ENCODE assay signal across 8 cellular contexts in the genomic region with DNA sequence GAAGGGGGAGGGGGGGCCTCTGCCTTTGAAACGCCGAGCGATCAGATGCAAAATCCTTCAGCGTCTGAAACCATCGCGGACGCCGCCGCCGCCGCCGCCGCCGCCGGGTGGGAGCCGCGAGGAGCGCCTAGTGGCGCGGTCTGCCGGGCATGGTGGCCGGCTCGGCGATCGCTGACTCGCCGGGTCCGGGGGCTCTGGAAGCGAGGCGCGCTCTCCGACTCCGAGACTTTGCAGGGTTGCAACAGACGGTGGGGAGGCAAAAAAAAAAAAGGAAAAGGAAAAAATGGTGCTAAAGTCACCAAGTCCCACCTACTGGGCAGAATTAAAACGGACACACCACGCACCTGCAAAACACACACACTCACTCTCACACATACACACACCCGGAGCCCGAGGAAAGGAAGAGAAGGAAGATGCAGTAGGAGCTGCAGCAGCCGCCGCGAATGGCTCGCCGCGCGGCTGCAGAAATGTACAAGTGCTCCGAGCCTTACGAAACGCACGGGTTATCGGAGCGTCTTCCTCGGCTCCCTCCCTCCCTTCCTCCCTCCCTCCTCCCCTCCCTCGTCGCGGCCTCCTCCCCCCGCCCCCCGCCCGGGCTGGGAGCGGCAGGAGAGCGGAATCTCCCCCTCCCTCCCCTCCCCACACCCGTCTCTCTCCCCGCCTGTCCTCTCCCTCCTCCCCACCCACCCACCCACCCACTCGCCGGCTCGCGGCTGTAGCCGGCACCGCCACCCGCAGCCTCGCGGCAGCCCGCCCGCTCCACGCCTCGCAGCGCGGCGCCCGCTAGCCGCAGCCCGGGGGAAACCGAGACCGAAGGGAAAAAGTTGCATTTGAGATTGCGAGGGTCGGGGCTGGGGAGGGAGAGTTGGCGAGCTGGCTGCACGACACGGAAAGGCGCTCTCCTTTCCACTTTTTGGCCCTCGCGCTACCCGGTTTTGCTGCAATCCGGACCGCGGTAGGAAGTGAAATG. TPM values are rescaled to one million over a fixed set of nuclear protein-coding genes. Genes with fewer than 3 reads are reported as not detected.
DNase-seq lines count a peak whose midpoint lies in the region; ATAC-seq, FAIRE-seq and TF ChIP-seq lines count a peak whose summit lies in the region.

A gene (minus strand): TSS at position 479 of the 970 bp plus-strand sequence. CDS start 586 bp downstream, outside the sequence.

- H3K27me3 Mint-ChIP-seq in CD14-positive monocyte (ENCODE audit: low read depth in 3 of 3): peaks cover 66 to 81% (median 76%) of the 10 kb centered on the region in 3 donors

- RAD21 ChIA-PET in GM12878 (lab: Charles Lee; ENCODE audit: unreplicated experiment): interaction anchor here (0.9 kb wide), 1 partner anchor 18 kb away, joined by 4 read pairs; no protein-coding TSS in a partner anchor

- SMC1A ChIA-PET in GM12878 (lab: Charles Lee; ENCODE audit: uncharacterized antibody, unreplicated experiment): no interaction called here

- no peak for TF ChIP-seq RAD21 in GM12878 (IDR thresholded peaks at IDR 0.05; ENCODE audit: insufficient read depth, low read depth, low read length)

- H3K4me1 Mint-ChIP-seq in CD14-positive monocyte: peaks cover 12% of the 10 kb centered on the region

- no peaks in the 10 kb centered on the region for H3K9me2 ChIP-seq in Loucy (replicated peaks; ENCODE audit: low read depth, low read length)

- no TSS peak for BruUV-seq in GM12878 (replicated peaks; lab: Mats Ljungman, UMichigan)

- H3K79me2 ChIP-seq in Loucy (ENCODE audit: insufficient read depth, low read length) (no peaks in the 10 kb centered on the region), GM12878 (ENCODE audit: control insufficient read depth, insufficient read depth, low read length) (no peaks in the 10 kb centered on the region)

- CTCF ChIA-PET in GM12878 (lab: Yijun Ruan, JAX): no interaction called here

- POLR2A ChIA-PET in GM12878 (lab: Charles Lee): no interaction called here

- TF ChIP-seq CTCF in CD14-positive monocyte (IDR thresholded peaks at IDR 0.05): no peak
- TF ChIP-seq CTCF in Loucy (conservative IDR thresholded peaks at IDR 0.05; ENCODE audit: low read length): 0 out of 2 replicates have a peak, but pooled peaks have one; percentile 10
- no peak for TF ChIP-seq CTCF in GM12878 (IDR thresholded peaks at IDR 0.05 in 2 of 3, conservative IDR thresholded peaks at IDR 0.05 in 1 of 3; ENCODE audit: control insufficient read depth in 2 of 3, extremely low read depth in 1 of 3, insufficient read depth in 1 of 3, low read depth in 3 of 3, low read length in 3 of 3)
- no peak for TF ChIP-seq CTCF in testis (IDR thresholded peaks at IDR 0.05)

- peak within 1 kb of the TSS; percentile 58 to 89 for H3K4me3 Mint-ChIP-seq in CD14-positive monocyte

- no peak for ATAC-seq in GM12878
- peak; percentile 17 for ATAC-seq in left lobe of liver
- no peak for ATAC-seq in GM21367 (IDR thresholded peaks at IDR 0.05; ENCODE audit: unreplicated experiment)
- ATAC-seq in GM18867 (IDR thresholded peaks at IDR 0.05; ENCODE audit: unreplicated experiment): no peak
- ATAC-seq in GM21786 (IDR thresholded peaks at IDR 0.05; ENCODE audit: unreplicated experiment): no peak

- H3K4me3 ChIP-seq in Loucy (ENCODE audit: low read length, poor library complexity, severe bottlenecking): peak within 1 kb of the TSS; percentile 88
- no peak within 1 kb of the TSS for H3K4me3 ChIP-seq in GM12878
- H3K4me3 ChIP-seq in testis: peak within 1 kb of the TSS; percentile 36 to 49

- H3K27me3 ChIP-seq in Loucy (ENCODE audit: insufficient read depth, low read length, poor library complexity, severe bottlenecking): no peaks in the 10 kb centered on the region
- peaks cover 11 to 17% of the 10 kb centered on the region in 2 experiments for H3K27me3 ChIP-seq in GM12878 (replicated peaks in 1 of 2; ENCODE audit: control insufficient read depth in 2 of 2, insufficient read depth in 2 of 2, low read length in 1 of 2)
- no peaks in the 10 kb centered on the region for H3K27me3 ChIP-seq in testis

- no peaks in the 10 kb centered on the region for H3F3A ChIP-seq in Loucy (ENCODE audit: low read depth)

- in situ Hi-C loops in GM12878 (cut with MboI): no loop called here

- 8% methylated on average over 64 of the region's 95 CpGs for WGBS in GM12878 (ENCODE audit: insufficient coverage, insufficient replicate concordance, low lambda C conversion rate, missing lambda C conversion rate)
- 0 to 1% methylated on average over 52 to 87 of the region's 95 CpGs for WGBS in testis, 2 donors

- intact Hi-C loops in CD14-positive monocyte (cut with micrococcal nuclease): no loop called here
- intact Hi-C loops in GM12878 (cut with micrococcal nuclease; ENCODE audit: unreplicated experiment): no loop called here
- intact Hi-C loops in testis (cut with DNase I; ENCODE audit: low total_unique reads): no loop called here

- peaks cover 0 to 22% (median 11%) of the 10 kb centered on the region in 7 donors for H3K9me3 Mint-ChIP-seq in CD14-positive monocyte

- no peak for TF ChIP-seq EP300 in GM12878 (IDR thresholded peaks at IDR 0.05; ENCODE audit: borderline replicate concordance in 1 of 2, control insufficient read depth in 1 of 2, low read depth in 2 of 2, low read length in 2 of 2)

- no peak within 1 kb of the TSS for H3K27ac Mint-ChIP-seq in CD14-positive monocyte

- H4K20me1 ChIP-seq in Loucy (ENCODE audit: insufficient read depth, low read length, poor library complexity, severe bottlenecking): no peaks in the 10 kb centered on the region
- no peaks in the 10 kb centered on the region for H4K20me1 ChIP-seq in GM12878 (ENCODE audit: control insufficient read depth, insufficient read depth)

- DNase-seq in CD14-positive monocyte (ENCODE audit: low spot score) (no peak), GM12878 (ENCODE audit: low read depth, low spot score) (no peak), left lobe of liver (ENCODE audit: low spot score) (no peak), testis (peak; percentile 28)

- H3K27ac ChIP-seq in GM12878 (ENCODE audit: control insufficient read depth, insufficient read depth) (no peak within 1 kb of the TSS), testis (no peak within 1 kb of the TSS)

- H3K36me3 Mint-ChIP-seq in CD14-positive monocyte: peaks cover 0 to 5% of the 10 kb centered on the region in 2 donors

- H3K9ac ChIP-seq in Loucy (ENCODE audit: low read depth, low read length, poor library complexity, severe bottlenecking) (peak within 1 kb of the TSS; percentile 76), GM12878 (ENCODE audit: control insufficient read depth, insufficient read depth, low read length) (no peak within 1 kb of the TSS)

- H3K36me3 ChIP-seq in Loucy (ENCODE audit: insufficient read depth, low read length): no peaks in the 10 kb centered on the region
- no peaks in the 10 kb centered on the region for H3K36me3 ChIP-seq in GM12878 (ENCODE audit: control insufficient read depth in 2 of 2, insufficient read depth in 2 of 2, low read length in 1 of 2)
- no peaks in the 10 kb centered on the region for H3K36me3 ChIP-seq in testis (ENCODE audit: low read depth, missing control alignments)

- peak within 1 kb of the TSS; percentile 91 for H2AFZ ChIP-seq in Loucy (ENCODE audit: low read length)
- H2AFZ ChIP-seq in GM12878 (ENCODE audit: control insufficient read depth, low read depth, low read length): no peak within 1 kb of the TSS

- no peak for TF ChIP-seq POLR2A in GM12878 (IDR thresholded peaks at IDR 0.05; ENCODE audit: low read depth, low read length)
- no peak for TF ChIP-seq POLR2A in testis (IDR thresholded peaks at IDR 0.05)

- no peaks in the 10 kb centered on the region for H3K9me3 ChIP-seq in Loucy (ENCODE audit: insufficient read depth, low read depth, low read length)
- H3K9me3 ChIP-seq in GM12878 (replicated peaks; ENCODE audit: control insufficient read depth, insufficient read depth, low read length): no peaks in the 10 kb centered on the region
- H3K9me3 ChIP-seq in testis: no peaks in the 10 kb centered on the region

- H3K4me1 ChIP-seq in Loucy (ENCODE audit: insufficient read depth, low read length, poor library complexity, severe bottlenecking) (no peaks in the 10 kb centered on the region), GM12878 (ENCODE audit: control insufficient read depth, insufficient read depth, low read length) (no peaks in the 10 kb centered on the region), testis (peaks cover 9% of the 10 kb centered on the region)

- H3K4me2 ChIP-seq in Loucy (ENCODE audit: low read depth, low read length, poor library complexity, severe bottlenecking) (peak within 1 kb of the TSS; percentile 85), GM12878 (ENCODE audit: control insufficient read depth, insufficient read depth) (peak within 1 kb of the TSS; percentile 32; the same call in 1 of the 2 replicates)

- FAIRE-seq in GM12878 (lab: Jason Lieb, UNC): no peak

TF ChIP-seq in GM12878, 131 proteins besides CTCF, POLR2A, EP300 and RAD21 (continues in another document):
- no peak for TF ChIP-seq CREB1 (IDR thresholded peaks at IDR 0.05; ENCODE audit: low read depth)
- TF ChIP-seq SREBF1 (IDR thresholded peaks at IDR 0.05; ENCODE audit: low read length): no peak

RNA-seq across cellular contexts. Expression of the gene that starts here (rescaled TPM):
- not detected for polyA plus RNA-seq in CD14-positive monocyte
- not detected in 2 replicates for total RNA-seq in GM12878 (2013; cell fraction: nucleolus; rRNA removed)
- not detected in 2 replicates for total RNA-seq in GM12878 (2014; rRNA removed)
- not detected in 2 replicates for total RNA-seq in GM12878 (2014; rRNA removed; fragmentation: Illumina TruSeq; extraction: Trizol)
- total RNA-seq in GM12878 (2021): not detected in 2 replicates
- polyA plus RNA-seq in GM12878 (2011; ENCODE audit: low read depth): not detected
- not detected in 2 replicates for polyA plus RNA-seq in GM12878 (2011; rRNA removed)
- polyA plus RNA-seq in GM12878 (2011; cell fraction: cytosol; rRNA removed): not detected in 2 replicates
- polyA plus RNA-seq in GM12878 (2011; cell fraction: nucleus; rRNA removed): not detected in 2 replicates
- not detected in 2 replicates for polyA plus RNA-seq in GM12878 (2012)
- not detected in 2 replicates for polyA plus RNA-seq in GM12878 (2014; fragmentation: Illumina TruSeq; extraction: Trizol)
- polyA plus RNA-seq in GM12878 (2014; fragmentation: Nextera tagmentation; extraction: Ambion mirVana): not detected
- polyA plus RNA-seq in GM12878 (2014; rRNA removed): not detected in 2 replicates
- not detected for polyA plus RNA-seq in GM12878 (2016; fragmentation: Nextera tagmentation; extraction: Ambion mirVana)
- polyA minus RNA-seq in GM12878 (2011; rRNA and poly(A)+ RNA removed): not detected in 2 replicates
- polyA minus RNA-seq in GM12878 (2011; cell fraction: cytosol; rRNA and poly(A)+ RNA removed): not detected in 2 replicates
- polyA minus RNA-seq in GM12878 (2011; cell fraction: nucleus; rRNA and poly(A)+ RNA removed): not detected in 2 replicates
- total RNA-seq in left lobe of liver: 0.38 TPM
- total RNA-seq in testis: 10 to 100 TPM; 10.7 to 24.6 TPM
- polyA plus RNA-seq in testis (ENCODE audit: insufficient read depth, low read depth, low replicate concordance): 40.6 TPM

Comparison
In these comparisons a context has a peak if more than half of its experiments do, and no peak if none do; other contexts are left out.
1. RNA of the gene that starts here (polyA plus RNA-seq): 40.6 TPM in testis (single experiment); not detected in CD14-positive monocyte and not detected in GM12878; every median in the first group is over 10 times any median in the second.
2. Peak in ATAC-seq in left lobe of liver; RNA of the gene not detected or under 1 TPM.